1 cellular context compared by ENCODE assay signal in the genomic region with DNA sequence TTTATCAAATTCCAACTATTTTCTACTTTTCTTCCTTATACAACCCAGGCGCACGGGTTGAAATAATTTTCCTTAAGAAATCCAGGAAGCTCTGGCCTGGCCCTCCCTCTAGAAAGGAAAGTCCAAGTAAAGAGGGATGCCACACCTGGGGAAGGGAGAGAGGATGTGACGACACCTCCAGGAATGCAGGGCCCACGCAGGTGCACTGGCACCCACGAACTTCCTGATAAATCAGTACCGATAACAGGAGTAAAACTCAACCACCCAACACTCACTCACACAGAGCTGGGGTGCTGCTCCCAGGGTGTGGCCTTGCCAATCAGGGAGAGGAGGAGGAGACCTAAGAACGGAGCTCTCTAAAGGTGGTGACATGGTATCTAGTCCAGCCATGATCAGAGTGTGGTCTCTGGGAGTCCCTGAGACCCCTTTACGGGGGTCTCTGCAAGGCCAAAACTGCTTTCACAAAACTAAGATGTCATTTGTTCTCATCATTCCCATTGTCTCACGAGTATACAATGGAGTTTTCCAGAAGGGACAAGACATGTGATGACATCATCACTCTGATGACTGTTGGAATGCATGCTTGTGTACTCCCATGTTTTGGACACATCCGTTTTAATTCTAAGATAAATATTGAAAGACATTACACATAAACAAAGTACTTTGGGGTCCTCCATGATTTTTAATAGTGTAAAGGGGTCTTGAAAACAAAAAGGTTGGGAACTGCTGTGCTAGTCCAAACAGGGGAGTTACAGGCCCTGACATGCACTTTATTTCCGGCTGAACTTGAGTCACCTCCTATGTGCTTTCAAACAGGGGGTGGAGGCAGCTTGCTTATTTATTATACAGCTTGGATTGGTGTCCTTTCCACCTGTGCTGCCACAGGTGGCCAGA.
A peak's percentile ranks its signal among the peaks of the same experiment; 100 is the strongest.
TF ChIP-seq lines count a peak whose summit lies in the region.

No MANE protein-coding gene starts in this region.

TF ChIP-seq in GM12878, 131 proteins besides CTCF, POLR2A, EP300 and RAD21:
- TF ChIP-seq ATF7 (IDR thresholded peaks at IDR 0.05; ENCODE audit: low read depth), result peak; percentile 32; the same call in 1 of the 2 replicates
- 0 out of 4 replicates have a peak, but pooled peaks of 1 of the 2 experiments have one; percentile 54 for TF ChIP-seq ETV6 (conservative IDR thresholded peaks at IDR 0.05 in 1 of 2, IDR thresholded peaks at IDR 0.05 in 1 of 2; ENCODE audit: borderline replicate concordance in 1 of 2, low read depth in 1 of 2)
- TF ChIP-seq POLR2AphosphoS5 (IDR thresholded peaks at IDR 0.05; ENCODE audit: low read length), result no peak
- TF ChIP-seq NBN (IDR thresholded peaks at IDR 0.05), result no peak
TF ChIP-seq in GM12878: peak in this region for 2.
